16 cellular contexts compared by ENCODE assay signal in genomic region chr5:150604894-150605440, GRCh38. TPM values are rescaled to one million over a fixed set of nuclear protein-coding genes. Genes with fewer than 3 reads are reported as not detected.
"Had no signal": no experiment of that assay in that cellular context is flagged by ENCODE, and none has a peak within 500 bp of the region (broad histone marks: within the 10 kb centered on the region; RNA-seq: fewer than 3 reads in every experiment).

No MANE protein-coding gene starts in this region.

- H3K4me1 ChIP-seq: neural progenitor cell had no signal

- H3K36me3 Mint-ChIP-seq: activated CD8-positive, alpha-beta memory T cell treated with anti-CD3 and anti-CD28 coated beads, Interleukin-2, amount 10 ng/mL, durations not matched to agents 7 days and 5 days; activated naive CD8-positive, alpha-beta T cell; neural progenitor cell had no signal

- H3K27me3 ChIP-seq: breast epithelium, esophagus muscularis mucosa, neural progenitor cell, suprapubic skin, vagina had no signal

- H2AFZ ChIP-seq: neural progenitor cell had no signal

- H3K9me3 Mint-ChIP-seq: activated T-cell treated with anti-CD3 and anti-CD28 coated beads, Interleukin-2, amount 50 U/mL, for 4 hours; neural progenitor cell had no signal

- H3K4me1 Mint-ChIP-seq: activated CD8-positive, alpha-beta memory T cell treated with anti-CD3 and anti-CD28 coated beads, Interleukin-2, amount 10 ng/mL, durations not matched to agents 7 days and 5 days had no signal

- H3K9me3 ChIP-seq: breast epithelium, esophagus muscularis mucosa, suprapubic skin, vagina had no signal

- ATAC-seq: activated CD8-positive, alpha-beta memory T cell treated with anti-CD3 and anti-CD28 coated beads, Interleukin-2, amount 10 ng/mL, durations not matched to agents 7 days and 5 days; activated T-cell treated with anti-CD3 and anti-CD28 coated beads, Interleukin-2, amount 50 U/mL, for 4 hours; sciatic nerve had no signal

- DNase-seq: activated CD4-positive, alpha-beta T cell treated with anti-CD3 and anti-CD28 coated beads for 1 hour; activated CD4-positive, alpha-beta T cell treated with anti-CD3 and anti-CD28 coated beads, Interleukin-2, amount 50 U/mL, for 48 hours; activated CD8-positive, alpha-beta memory T cell treated with anti-CD3 and anti-CD28 coated beads, Interleukin-2, amount 10 ng/mL, durations not matched to agents 7 days and 5 days; activated gamma-delta T cell; activated T-cell treated with anti-CD3 and anti-CD28 coated beads, Interleukin-2, amount 50 U/mL, for 4 hours; amygdala; stimulated activated CD4-positive, alpha-beta T cell treated with anti-CD3 and anti-CD28 coated beads, Interleukin-2, amount 100 ng/mL, for 48 hours; stimulated activated naive CD4-positive, alpha-beta T cell treated with Interleukin-2 at 50 U/mL for 16 hours; T1000 had no signal

- H3K9ac ChIP-seq: neural progenitor cell had no signal

- H3K27ac ChIP-seq: breast epithelium, esophagus muscularis mucosa, neural progenitor cell, suprapubic skin, vagina had no signal

- H3K27me3 Mint-ChIP-seq: activated CD8-positive, alpha-beta memory T cell treated with anti-CD3 and anti-CD28 coated beads, Interleukin-2, amount 10 ng/mL, durations not matched to agents 7 days and 5 days had no signal

- H3K4me3 Mint-ChIP-seq: activated CD8-positive, alpha-beta memory T cell treated with anti-CD3 and anti-CD28 coated beads, Interleukin-2, amount 10 ng/mL, durations not matched to agents 7 days and 5 days; activated naive CD8-positive, alpha-beta T cell; activated T-cell treated with anti-CD3 and anti-CD28 coated beads, Interleukin-2, amount 50 U/mL, for 4 hours had no signal

- H3K4me3 ChIP-seq: breast epithelium, esophagus muscularis mucosa, neural progenitor cell, suprapubic skin, vagina had no signal

- H3K36me3 ChIP-seq: breast epithelium, esophagus muscularis mucosa, neural progenitor cell, suprapubic skin, vagina had no signal

- H3K4me2 ChIP-seq: neural progenitor cell had no signal

- H3K27ac Mint-ChIP-seq: activated CD8-positive, alpha-beta memory T cell treated with anti-CD3 and anti-CD28 coated beads, Interleukin-2, amount 10 ng/mL, durations not matched to agents 7 days and 5 days; activated naive CD8-positive, alpha-beta T cell had no signal

RNA-seq across cellular contexts. Expression of gene MYOZ3, which starts 56.1 kb away (rescaled TPM):
- total RNA-seq: activated CD8-positive, alpha-beta memory T cell treated with anti-CD3 and anti-CD28 coated beads, Interleukin-2, amount 10 ng/mL, durations not matched to agents 7 days and 5 days; vagina had no signal
